In the genomic region with DNA sequence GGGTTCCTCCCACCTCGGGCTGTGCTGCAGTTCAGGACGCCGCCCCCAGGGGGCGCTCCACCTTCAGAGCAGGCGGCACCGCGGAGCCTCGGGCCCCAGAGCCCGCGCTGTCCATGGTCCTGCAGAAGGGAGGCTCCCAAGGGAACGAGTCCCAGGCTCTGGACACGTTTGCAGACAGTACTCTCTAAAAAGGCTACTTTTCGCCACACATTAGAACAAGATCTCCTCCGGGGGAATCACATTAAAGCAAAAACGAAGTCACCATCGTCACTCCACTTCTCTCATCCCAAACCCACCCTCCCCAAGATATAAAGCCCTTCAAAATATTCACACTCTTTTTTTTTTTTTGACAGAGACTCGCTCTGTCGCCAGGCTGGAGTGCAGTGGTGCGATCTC, we compare ENCODE assay signal across 1 cellular context.
TF ChIP-seq lines count a peak whose summit lies in the region.

No MANE protein-coding gene starts in this region.

TF ChIP-seq in HepG2, 621 proteins besides CTCF, POLR2A, EP300 and RAD21 (continued from another document and continues in another):
- TF ChIP-seq, protein P1, sequence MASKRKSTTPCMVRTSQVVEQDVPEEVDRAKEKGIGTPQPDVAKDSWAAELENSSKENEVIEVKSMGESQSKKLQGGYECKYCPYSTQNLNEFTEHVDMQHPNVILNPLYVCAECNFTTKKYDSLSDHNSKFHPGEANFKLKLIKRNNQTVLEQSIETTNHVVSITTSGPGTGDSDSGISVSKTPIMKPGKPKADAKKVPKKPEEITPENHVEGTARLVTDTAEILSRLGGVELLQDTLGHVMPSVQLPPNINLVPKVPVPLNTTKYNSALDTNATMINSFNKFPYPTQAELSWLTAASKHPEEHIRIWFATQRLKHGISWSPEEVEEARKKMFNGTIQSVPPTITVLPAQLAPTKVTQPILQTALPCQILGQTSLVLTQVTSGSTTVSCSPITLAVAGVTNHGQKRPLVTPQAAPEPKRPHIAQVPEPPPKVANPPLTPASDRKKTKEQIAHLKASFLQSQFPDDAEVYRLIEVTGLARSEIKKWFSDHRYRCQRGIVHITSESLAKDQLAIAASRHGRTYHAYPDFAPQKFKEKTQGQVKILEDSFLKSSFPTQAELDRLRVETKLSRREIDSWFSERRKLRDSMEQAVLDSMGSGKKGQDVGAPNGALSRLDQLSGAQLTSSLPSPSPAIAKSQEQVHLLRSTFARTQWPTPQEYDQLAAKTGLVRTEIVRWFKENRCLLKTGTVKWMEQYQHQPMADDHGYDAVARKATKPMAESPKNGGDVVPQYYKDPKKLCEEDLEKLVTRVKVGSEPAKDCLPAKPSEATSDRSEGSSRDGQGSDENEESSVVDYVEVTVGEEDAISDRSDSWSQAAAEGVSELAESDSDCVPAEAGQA (IDR thresholded peaks at IDR 0.05; ENCODE audit: low read depth) = no peak
- TF ChIP-seq, protein P1 (CRISPR knock-in tag; IDR thresholded peaks at IDR 0.05; ENCODE audit: borderline replicate concordance) = peak; percentile 98
- TF ChIP-seq, protein P2, sequence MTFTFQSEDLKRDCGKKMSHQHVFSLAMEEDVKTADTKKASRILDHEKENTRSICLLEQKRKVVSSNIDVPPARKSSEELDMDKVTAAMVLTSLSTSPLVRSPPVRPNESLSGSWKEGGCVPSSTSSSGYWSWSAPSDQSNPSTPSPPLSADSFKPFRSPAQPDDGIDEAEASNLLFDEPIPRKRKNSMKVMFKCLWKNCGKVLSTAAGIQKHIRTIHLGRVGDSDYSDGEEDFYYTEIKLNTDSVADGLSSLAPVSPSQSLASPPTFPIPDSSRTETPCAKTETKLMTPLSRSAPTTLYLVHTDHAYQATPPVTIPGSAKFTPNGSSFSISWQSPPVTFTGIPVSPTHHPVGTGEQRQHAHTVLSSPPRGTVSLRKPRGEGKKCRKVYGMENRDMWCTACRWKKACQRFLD (CRISPR knock-in tag; IDR thresholded peaks at IDR 0.05; ENCODE audit: borderline replicate concordance) = peak; percentile 93
- TF ChIP-seq ZFP62 (CRISPR knock-in tag; IDR thresholded peaks at IDR 0.05) (no peak), MIER3 (CRISPR knock-in tag; IDR thresholded peaks at IDR 0.05; ENCODE audit: borderline replicate concordance) (peak; percentile 96; the same call in 1 of the 2 replicates), ZNF317 (CRISPR knock-in tag; IDR thresholded peaks at IDR 0.05) (peak; percentile 87), DNMT1 (CRISPR knock-in tag; IDR thresholded peaks at IDR 0.05) (peak; percentile 90; the same call in 1 of the 2 replicates), ETV5 (CRISPR knock-in tag; IDR thresholded peaks at IDR 0.05; ENCODE audit: borderline replicate concordance) (peak; percentile 68), NKX3-1 (CRISPR knock-in tag; IDR thresholded peaks at IDR 0.05) (peak; percentile 99), ZNF460 (CRISPR knock-in tag; IDR thresholded peaks at IDR 0.05; ENCODE audit: borderline replicate concordance) (no peak), ATAD3A (CRISPR knock-in tag; IDR thresholded peaks at IDR 0.05) (peak; percentile 95), ZFP36 (IDR thresholded peaks at IDR 0.05; ENCODE audit: borderline replicate concordance, low read depth, low read length, partially characterized antibody) (no peak), ZBTB1 (CRISPR knock-in tag; IDR thresholded peaks at IDR 0.05; ENCODE audit: borderline replicate concordance) (peak; percentile 95; the same call in 1 of the 2 replicates), MEIS2 (CRISPR knock-in tag; IDR thresholded peaks at IDR 0.05) (peak; percentile 98), AHR (CRISPR knock-in tag; IDR thresholded peaks at IDR 0.05) (peak; percentile 99), MXI1 (IDR thresholded peaks at IDR 0.05; ENCODE audit: borderline replicate concordance, low read depth, low read length) (peak; percentile 71; the same call in 1 of the 3 replicates), ZNF614 (CRISPR knock-in tag; IDR thresholded peaks at IDR 0.05; ENCODE audit: borderline replicate concordance) (peak; percentile 98), POLR2G (IDR thresholded peaks at IDR 0.05; ENCODE audit: low read depth, low read length) (no peak), RNF2 (conservative IDR thresholded peaks at IDR 0.05; ENCODE audit: low read depth) (no peak), KDM2A (CRISPR knock-in tag; IDR thresholded peaks at IDR 0.05; ENCODE audit: borderline replicate concordance, low read depth) (peak; percentile 97), ZNF274 (CRISPR knock-in tag; IDR thresholded peaks at IDR 0.05) (peak; percentile 97), ZNF839 (CRISPR knock-in tag; IDR thresholded peaks at IDR 0.05; ENCODE audit: borderline replicate concordance) (peak; percentile 68; the same call in 1 of the 2 replicates), ZNF644 (CRISPR knock-in tag; IDR thresholded peaks at IDR 0.05; ENCODE audit: low read depth) (peak; percentile 89), ZNF747 (CRISPR knock-in tag; IDR thresholded peaks at IDR 0.05; ENCODE audit: borderline replicate concordance) (peak; percentile 88), ZNF782 (CRISPR knock-in tag; IDR thresholded peaks at IDR 0.05; ENCODE audit: borderline replicate concordance) (peak; percentile 90), ARNTL (CRISPR knock-in tag; IDR thresholded peaks at IDR 0.05) (peak; percentile 90), KLF6 (CRISPR knock-in tag; IDR thresholded peaks at IDR 0.05) (peak; percentile 100)
- TF ChIP-seq, protein P3, sequence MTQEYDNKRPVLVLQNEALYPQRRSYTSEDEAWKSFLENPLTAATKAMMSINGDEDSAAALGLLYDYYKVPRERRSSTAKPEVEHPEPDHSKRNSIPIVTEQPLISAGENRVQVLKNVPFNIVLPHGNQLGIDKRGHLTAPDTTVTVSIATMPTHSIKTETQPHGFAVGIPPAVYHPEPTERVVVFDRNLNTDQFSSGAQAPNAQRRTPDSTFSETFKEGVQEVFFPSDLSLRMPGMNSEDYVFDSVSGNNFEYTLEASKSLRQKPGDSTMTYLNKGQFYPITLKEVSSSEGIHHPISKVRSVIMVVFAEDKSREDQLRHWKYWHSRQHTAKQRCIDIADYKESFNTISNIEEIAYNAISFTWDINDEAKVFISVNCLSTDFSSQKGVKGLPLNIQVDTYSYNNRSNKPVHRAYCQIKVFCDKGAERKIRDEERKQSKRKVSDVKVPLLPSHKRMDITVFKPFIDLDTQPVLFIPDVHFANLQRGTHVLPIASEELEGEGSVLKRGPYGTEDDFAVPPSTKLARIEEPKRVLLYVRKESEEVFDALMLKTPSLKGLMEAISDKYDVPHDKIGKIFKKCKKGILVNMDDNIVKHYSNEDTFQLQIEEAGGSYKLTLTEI (CRISPR knock-in tag; conservative IDR thresholded peaks at IDR 0.05) = no peak
- TF ChIP-seq, protein P4, sequence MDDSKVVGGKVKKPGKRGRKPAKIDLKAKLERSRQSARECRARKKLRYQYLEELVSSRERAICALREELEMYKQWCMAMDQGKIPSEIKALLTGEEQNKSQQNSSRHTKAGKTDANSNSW (CRISPR knock-in tag; IDR thresholded peaks at IDR 0.05; ENCODE audit: borderline replicate concordance) = peak; percentile 81; the same call in 1 of the 2 replicates
- TF ChIP-seq, protein P5, sequence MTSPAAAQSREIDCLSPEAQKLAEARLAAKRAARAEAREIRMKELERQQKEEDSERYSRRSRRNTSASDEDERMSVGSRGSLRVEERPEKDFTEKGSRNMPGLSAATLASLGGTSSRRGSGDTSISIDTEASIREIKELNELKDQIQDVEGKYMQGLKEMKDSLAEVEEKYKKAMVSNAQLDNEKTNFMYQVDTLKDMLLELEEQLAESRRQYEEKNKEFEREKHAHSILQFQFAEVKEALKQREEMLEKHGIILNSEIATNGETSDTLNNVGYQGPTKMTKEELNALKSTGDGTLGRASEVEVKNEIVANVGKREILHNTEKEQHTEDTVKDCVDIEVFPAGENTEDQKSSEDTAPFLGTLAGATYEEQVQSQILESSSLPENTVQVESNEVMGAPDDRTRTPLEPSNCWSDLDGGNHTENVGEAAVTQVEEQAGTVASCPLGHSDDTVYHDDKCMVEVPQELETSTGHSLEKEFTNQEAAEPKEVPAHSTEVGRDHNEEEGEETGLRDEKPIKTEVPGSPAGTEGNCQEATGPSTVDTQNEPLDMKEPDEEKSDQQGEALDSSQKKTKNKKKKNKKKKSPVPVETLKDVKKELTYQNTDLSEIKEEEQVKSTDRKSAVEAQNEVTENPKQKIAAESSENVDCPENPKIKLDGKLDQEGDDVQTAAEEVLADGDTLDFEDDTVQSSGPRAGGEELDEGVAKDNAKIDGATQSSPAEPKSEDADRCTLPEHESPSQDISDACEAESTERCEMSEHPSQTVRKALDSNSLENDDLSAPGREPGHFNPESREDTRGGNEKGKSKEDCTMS (CRISPR knock-in tag; conservative IDR thresholded peaks at IDR 0.05) = peak; percentile 96
- TF ChIP-seq, protein P6, sequence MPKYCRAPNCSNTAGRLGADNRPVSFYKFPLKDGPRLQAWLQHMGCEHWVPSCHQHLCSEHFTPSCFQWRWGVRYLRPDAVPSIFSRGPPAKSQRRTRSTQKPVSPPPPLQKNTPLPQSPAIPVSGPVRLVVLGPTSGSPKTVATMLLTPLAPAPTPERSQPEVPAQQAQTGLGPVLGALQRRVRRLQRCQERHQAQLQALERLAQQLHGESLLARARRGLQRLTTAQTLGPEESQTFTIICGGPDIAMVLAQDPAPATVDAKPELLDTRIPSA (CRISPR knock-in tag; IDR thresholded peaks at IDR 0.05; ENCODE audit: borderline replicate concordance) = 0 out of 2 replicates have a peak, but pooled peaks have one; percentile 38
- TF ChIP-seq, protein P7, sequence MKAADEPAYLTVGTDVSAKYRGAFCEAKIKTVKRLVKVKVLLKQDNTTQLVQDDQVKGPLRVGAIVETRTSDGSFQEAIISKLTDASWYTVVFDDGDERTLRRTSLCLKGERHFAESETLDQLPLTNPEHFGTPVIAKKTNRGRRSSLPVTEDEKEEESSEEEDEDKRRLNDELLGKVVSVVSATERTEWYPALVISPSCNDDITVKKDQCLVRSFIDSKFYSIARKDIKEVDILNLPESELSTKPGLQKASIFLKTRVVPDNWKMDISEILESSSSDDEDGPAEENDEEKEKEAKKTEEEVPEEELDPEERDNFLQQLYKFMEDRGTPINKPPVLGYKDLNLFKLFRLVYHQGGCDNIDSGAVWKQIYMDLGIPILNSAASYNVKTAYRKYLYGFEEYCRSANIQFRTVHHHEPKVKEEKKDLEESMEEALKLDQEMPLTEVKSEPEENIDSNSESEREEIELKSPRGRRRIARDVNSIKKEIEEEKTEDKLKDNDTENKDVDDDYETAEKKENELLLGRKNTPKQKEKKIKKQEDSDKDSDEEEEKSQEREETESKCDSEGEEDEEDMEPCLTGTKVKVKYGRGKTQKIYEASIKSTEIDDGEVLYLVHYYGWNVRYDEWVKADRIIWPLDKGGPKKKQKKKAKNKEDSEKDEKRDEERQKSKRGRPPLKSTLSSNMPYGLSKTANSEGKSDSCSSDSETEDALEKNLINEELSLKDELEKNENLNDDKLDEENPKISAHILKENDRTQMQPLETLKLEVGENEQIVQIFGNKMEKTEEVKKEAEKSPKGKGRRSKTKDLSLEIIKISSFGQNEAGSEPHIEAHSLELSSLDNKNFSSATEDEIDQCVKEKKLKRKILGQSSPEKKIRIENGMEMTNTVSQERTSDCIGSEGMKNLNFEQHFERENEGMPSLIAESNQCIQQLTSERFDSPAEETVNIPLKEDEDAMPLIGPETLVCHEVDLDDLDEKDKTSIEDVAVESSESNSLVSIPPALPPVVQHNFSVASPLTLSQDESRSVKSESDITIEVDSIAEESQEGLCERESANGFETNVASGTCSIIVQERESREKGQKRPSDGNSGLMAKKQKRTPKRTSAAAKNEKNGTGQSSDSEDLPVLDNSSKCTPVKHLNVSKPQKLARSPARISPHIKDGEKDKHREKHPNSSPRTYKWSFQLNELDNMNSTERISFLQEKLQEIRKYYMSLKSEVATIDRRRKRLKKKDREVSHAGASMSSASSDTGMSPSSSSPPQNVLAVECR (CRISPR knock-in tag; IDR thresholded peaks at IDR 0.05; ENCODE audit: borderline replicate concordance) = peak; percentile 61; the same call in 1 of the 2 replicates
- TF ChIP-seq, protein P8, sequence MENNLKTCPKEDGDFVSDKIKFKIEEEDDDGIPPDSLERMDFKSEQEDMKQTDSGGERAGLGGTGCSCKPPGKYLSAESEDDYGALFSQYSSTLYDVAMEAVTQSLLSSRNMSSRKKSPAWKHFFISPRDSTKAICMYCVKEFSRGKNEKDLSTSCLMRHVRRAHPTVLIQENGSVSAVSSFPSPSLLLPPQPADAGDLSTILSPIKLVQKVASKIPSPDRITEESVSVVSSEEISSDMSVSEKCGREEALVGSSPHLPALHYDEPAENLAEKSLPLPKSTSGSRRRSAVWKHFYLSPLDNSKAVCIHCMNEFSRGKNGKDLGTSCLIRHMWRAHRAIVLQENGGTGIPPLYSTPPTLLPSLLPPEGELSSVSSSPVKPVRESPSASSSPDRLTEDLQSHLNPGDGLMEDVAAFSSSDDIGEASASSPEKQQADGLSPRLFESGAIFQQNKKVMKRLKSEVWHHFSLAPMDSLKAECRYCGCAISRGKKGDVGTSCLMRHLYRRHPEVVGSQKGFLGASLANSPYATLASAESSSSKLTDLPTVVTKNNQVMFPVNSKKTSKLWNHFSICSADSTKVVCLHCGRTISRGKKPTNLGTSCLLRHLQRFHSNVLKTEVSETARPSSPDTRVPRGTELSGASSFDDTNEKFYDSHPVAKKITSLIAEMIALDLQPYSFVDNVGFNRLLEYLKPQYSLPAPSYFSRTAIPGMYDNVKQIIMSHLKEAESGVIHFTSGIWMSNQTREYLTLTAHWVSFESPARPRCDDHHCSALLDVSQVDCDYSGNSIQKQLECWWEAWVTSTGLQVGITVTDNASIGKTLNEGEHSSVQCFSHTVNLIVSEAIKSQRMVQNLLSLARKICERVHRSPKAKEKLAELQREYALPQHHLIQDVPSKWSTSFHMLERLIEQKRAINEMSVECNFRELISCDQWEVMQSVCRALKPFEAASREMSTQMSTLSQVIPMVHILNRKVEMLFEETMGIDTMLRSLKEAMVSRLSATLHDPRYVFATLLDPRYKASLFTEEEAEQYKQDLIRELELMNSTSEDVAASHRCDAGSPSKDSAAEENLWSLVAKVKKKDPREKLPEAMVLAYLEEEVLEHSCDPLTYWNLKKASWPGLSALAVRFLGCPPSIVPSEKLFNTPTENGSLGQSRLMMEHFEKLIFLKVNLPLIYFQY (CRISPR knock-in tag; IDR thresholded peaks at IDR 0.05; ENCODE audit: borderline replicate concordance) = peak; percentile 95
- TF ChIP-seq, protein P9, sequence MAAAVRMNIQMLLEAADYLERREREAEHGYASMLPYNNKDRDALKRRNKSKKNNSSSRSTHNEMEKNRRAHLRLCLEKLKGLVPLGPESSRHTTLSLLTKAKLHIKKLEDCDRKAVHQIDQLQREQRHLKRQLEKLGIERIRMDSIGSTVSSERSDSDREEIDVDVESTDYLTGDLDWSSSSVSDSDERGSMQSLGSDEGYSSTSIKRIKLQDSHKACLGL (CRISPR knock-in tag; IDR thresholded peaks at IDR 0.05) = peak; percentile 94
